In the genomic region with DNA sequence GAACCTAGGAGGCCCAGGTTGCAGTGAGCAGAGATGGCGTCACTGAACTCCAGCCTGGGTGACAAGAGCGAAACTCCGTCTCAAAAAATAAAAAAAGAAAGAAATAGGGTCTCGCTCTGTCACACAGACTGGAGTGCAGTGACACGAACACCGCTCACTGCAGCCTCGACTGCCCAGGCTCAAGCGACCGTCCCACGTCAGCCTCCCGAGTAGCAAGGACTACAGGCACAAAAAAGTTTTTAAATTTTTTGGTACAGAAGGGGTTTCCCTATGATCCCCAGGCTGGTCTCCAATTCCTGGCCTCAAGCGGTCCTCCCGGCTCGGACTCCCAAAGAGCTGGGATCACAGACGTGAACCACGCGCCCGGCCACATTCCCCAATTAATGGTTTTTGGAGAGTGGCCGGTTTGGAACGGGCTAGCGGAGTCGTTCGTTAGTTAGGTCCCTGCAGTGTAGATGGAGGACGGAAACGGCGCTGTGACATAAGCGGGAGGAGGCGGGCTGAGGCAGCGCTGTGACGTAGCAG, we compare ENCODE assay signal across 8 cellular contexts. TPM values are rescaled to one million over a fixed set of nuclear protein-coding genes. Genes with fewer than 3 reads are reported as not detected.
DNase-seq lines count a peak whose midpoint lies in the region; ATAC-seq and TF ChIP-seq lines count a peak whose summit lies in the region.

No MANE protein-coding gene starts in this region.

- H3K79me2 ChIP-seq in Karpas-422 (ENCODE audit: low read length) = peaks cover 42% of the 10 kb centered on the region

- H3K9me3 Mint-ChIP-seq in naive thymus-derived CD8-positive, alpha-beta T cell = no peaks in the 10 kb centered on the region

- H3K9me3 ChIP-seq in Karpas-422 (ENCODE audit: low read length) = no peaks in the 10 kb centered on the region

- H3K9me2 ChIP-seq in Karpas-422 (replicated peaks; ENCODE audit: insufficient read depth, low read length) = no peaks in the 10 kb centered on the region

- peaks cover 30% of the 10 kb centered on the region for H3K4me1 ChIP-seq in Karpas-422 (ENCODE audit: low read length)

- POLR2A ChIA-PET in naive thymus-derived CD8-positive, alpha-beta T cell (lab: Charles Lee) = interaction anchor here (1.1 to 9.0 kb wide), 7 partner anchors 12 to 347 kb away, joined by 3 to 128 read pairs (median 8); a partner anchor contains a TSS

- H3K4me1 Mint-ChIP-seq in naive thymus-derived CD8-positive, alpha-beta T cell = peaks cover 10 to 66% (median 40%) of the 10 kb centered on the region in 4 donors

- TF ChIP-seq CTCF in AG10803 (conservative IDR thresholded peaks at IDR 0.05; ENCODE audit: low read length) = no peak

- H2AFZ ChIP-seq in Karpas-422 (ENCODE audit: low read length) = peak overlapping the region; percentile 21; the same call in 1 of the 2 replicates

- H4K20me1 ChIP-seq in Karpas-422 (ENCODE audit: insufficient read depth, low read depth, low read length) = peaks cover 16% of the 10 kb centered on the region

- peak overlapping the region; percentile 83 for H3K4me2 ChIP-seq in Karpas-422 (ENCODE audit: low read depth, low read length, poor library complexity, severe bottlenecking)

- H3K4me3 ChIP-seq in AG10803 (ENCODE audit: low read length) (peak overlapping the region; percentile 92), Karpas-422 (ENCODE audit: low read length) (peak overlapping the region; percentile 86)

- no peaks in the 10 kb centered on the region for H3K36me3 ChIP-seq in Karpas-422 (ENCODE audit: insufficient read depth, low read length)

- ATAC-seq in naive thymus-derived CD8-positive, alpha-beta T cell = peak in 1 of 2 donors; percentile 0
- no peak for ATAC-seq in HG02571 (IDR thresholded peaks at IDR 0.05; ENCODE audit: unreplicated experiment)

- no peaks in the 10 kb centered on the region for H3K36me3 Mint-ChIP-seq in naive thymus-derived CD8-positive, alpha-beta T cell

- peak overlapping the region; percentile 83 to 99 (median 96) for H3K4me3 Mint-ChIP-seq in naive thymus-derived CD8-positive, alpha-beta T cell

- H3K9ac ChIP-seq in Karpas-422 (ENCODE audit: low read length) = peak overlapping the region; percentile 92

- H3K27ac ChIP-seq in Karpas-422 (ENCODE audit: low read length) (peak overlapping the region; percentile 73), cingulate gyrus (ENCODE audit: low read depth, low read length) (peak overlapping the region; percentile 90)

- H3K27me3 Mint-ChIP-seq in naive thymus-derived CD8-positive, alpha-beta T cell = no peaks in the 10 kb centered on the region

- DNase-seq in AG10803 (ENCODE audit: low read depth) (no peak), Karpas-422 (no peak), OCI-M1 (lab: John Stamatoyannopoulos, UW) (no peak), mucosa of gallbladder (ENCODE audit: low spot score) (no peak), HUDEP-2 (lab: John Stamatoyannopoulos, UW; ENCODE audit: unreplicated experiment in 76 of 76) (no peak)
- no peak for DNase-seq in naive thymus-derived CD8-positive, alpha-beta T cell

- peak overlapping the region; percentile 96 to 100 (median 100) for H3K27ac Mint-ChIP-seq in naive thymus-derived CD8-positive, alpha-beta T cell

- no peaks in the 10 kb centered on the region for H3K27me3 ChIP-seq in Karpas-422 (ENCODE audit: low read length)

RNA-seq across cellular contexts. Expression of a gene that starts 0.6 kb away (rescaled TPM):
- total RNA-seq in Karpas-422 (2014; rRNA removed; shearing (Covaris generic); ENCODE audit: low replicate concordance) = 74.4 and 203 TPM in 2 replicates
- 100 to 1,000 TPM; 189 to 202 TPM for total RNA-seq in naive thymus-derived CD8-positive, alpha-beta T cell
- polyA plus RNA-seq in naive thymus-derived CD8-positive, alpha-beta T cell = 100 to 1,000 TPM; 369 to 466 (median 374) TPM
- 235 TPM for total RNA-seq in mucosa of gallbladder

RNA-seq across cellular contexts. Expression of a gene that starts 10.3 kb away (rescaled TPM):
- total RNA-seq in Karpas-422 (2014; rRNA removed; shearing (Covaris generic); ENCODE audit: low replicate concordance) = 0.69 TPM in 1 of 2 replicates, not detected in the other
- total RNA-seq in naive thymus-derived CD8-positive, alpha-beta T cell = 1 to 10 TPM; 2.6 to 2.8 TPM
- polyA plus RNA-seq in naive thymus-derived CD8-positive, alpha-beta T cell = under 1 TPM in 2 of 3 donors, not detected in 1; 0.16 to 0.22 TPM
- total RNA-seq in mucosa of gallbladder = 2.8 TPM

RNA-seq across cellular contexts. Expression of a gene that starts 26.1 kb away (rescaled TPM):
- 3.2 and 3.6 TPM in 2 replicates for total RNA-seq in Karpas-422 (2014; rRNA removed; shearing (Covaris generic); ENCODE audit: low replicate concordance)
- 10 to 100 TPM; 11.0 to 12.3 TPM for total RNA-seq in naive thymus-derived CD8-positive, alpha-beta T cell
- polyA plus RNA-seq in naive thymus-derived CD8-positive, alpha-beta T cell = 1 to 10 TPM; 3.3 to 4.2 (median 3.4) TPM
- total RNA-seq in mucosa of gallbladder = 12.8 TPM

RNA-seq across cellular contexts. Expression of a gene that starts 30.4 kb away (rescaled TPM):
- 76.6 and 79.2 TPM in 2 replicates for total RNA-seq in Karpas-422 (2014; rRNA removed; shearing (Covaris generic); ENCODE audit: low replicate concordance)
- 10 to 100 TPM; 61.9 to 64.8 TPM for total RNA-seq in naive thymus-derived CD8-positive, alpha-beta T cell
- polyA plus RNA-seq in naive thymus-derived CD8-positive, alpha-beta T cell = 100 to 1,000 TPM in 2 of 3 donors, 10 to 100 TPM in 1; 96.9 to 130 (median 103) TPM
- 56.1 TPM for total RNA-seq in mucosa of gallbladder

RNA-seq across cellular contexts. Expression of a gene that starts 36.3 kb away (rescaled TPM):
- total RNA-seq in Karpas-422 (2014; rRNA removed; shearing (Covaris generic); ENCODE audit: low replicate concordance) = 10.4 and 24.7 TPM in 2 replicates
- total RNA-seq in naive thymus-derived CD8-positive, alpha-beta T cell = 10 to 100 TPM; 26.0 to 28.1 TPM
- polyA plus RNA-seq in naive thymus-derived CD8-positive, alpha-beta T cell = 10 to 100 TPM; 12.9 to 25.6 (median 20.0) TPM
- 22.4 TPM for total RNA-seq in mucosa of gallbladder
